ENCODE assay signal across 28 cellular contexts in genomic region chr21:32958288-32958992, GRCh38.
DNase-seq lines count a peak whose midpoint lies in the region; ATAC-seq, FAIRE-seq and TF ChIP-seq lines count a peak whose summit lies in the region.
"Had no signal": no experiment of that assay in that cellular context is flagged by ENCODE, and none has a peak within 500 bp of the region (broad histone marks: within the 10 kb centered on the region; RNA-seq: fewer than 3 reads in every experiment).

No MANE protein-coding gene starts in this region.

- H3K56ac ChIP-seq in H1 (replicated peaks; ENCODE audit: insufficient read length, low read depth, low read length), result no peak overlapping the region

- peaks cover 21% of the 10 kb centered on the region for H3K27me3 Mint-ChIP-seq in neural progenitor cell (ENCODE audit: insufficient read depth, low read depth)

- H3K23ac ChIP-seq in H1 (ENCODE audit: insufficient read length), result no peak overlapping the region

- H2BK12ac ChIP-seq in H1 (ENCODE audit: low read depth, low read length), result no peak overlapping the region

- H3K18ac ChIP-seq in H1 (ENCODE audit: extremely low read depth, low read length), result no peak overlapping the region; the same call in 1 of the 2 replicates

- POLR2A ChIA-PET in H1 (lab: Charles Lee; ENCODE audit: partially characterized antibody) (interaction anchor here (1.4 to 1.5 kb wide), 2 partner anchors 9 to 366 kb away, joined by 4 read pairs; partner anchors contain the start of gene IFNAR1), GM10248 (lab: Yijun Ruan, JAX) (no interaction called here)

- H3F3A ChIP-seq in neural progenitor cell (ENCODE audit: low read depth), result peaks cover 47% of the 10 kb centered on the region

- H2AFZ ChIP-seq in H1 (ENCODE audit: low read length) (peak overlapping the region; percentile 79), neural progenitor cell (replicated peaks) (no peak overlapping the region)

- H3K36me3 Mint-ChIP-seq in neural progenitor cell, result no peaks in the 10 kb centered on the region
- H3K36me3 Mint-ChIP-seq: activated naive CD8-positive, alpha-beta T cell treated with anti-CD3 and anti-CD28 coated beads, Interleukin-2, amount 10 ng/mL, durations not matched to agents 7 days and 5 days; CD8-positive, alpha-beta T cell; type B pancreatic cell had no signal

- H3K4me3 Mint-ChIP-seq in neural progenitor cell, result no peak overlapping the region
- H3K4me3 Mint-ChIP-seq: activated naive CD8-positive, alpha-beta T cell treated with anti-CD3 and anti-CD28 coated beads, Interleukin-2, amount 10 ng/mL, durations not matched to agents 7 days and 5 days; CD8-positive, alpha-beta T cell; type B pancreatic cell had no signal

- H4K8ac ChIP-seq in H1 (ENCODE audit: extremely low read depth, insufficient read depth, low read length), result no peak overlapping the region

- no peak overlapping the region for H4K91ac ChIP-seq in H1 (replicated peaks; ENCODE audit: insufficient read length, low read length)

- H3K4ac ChIP-seq in H1 (replicated peaks; ENCODE audit: insufficient read length, low read depth, low read length), result no peak overlapping the region

- H2BK20ac ChIP-seq in H1 (ENCODE audit: low read length), result peak overlapping the region; percentile 34; the same call in 1 of the 2 replicates

- no peak overlapping the region; the same call in 1 of the 2 replicates for H2BK15ac ChIP-seq in H1 (ENCODE audit: low read length)

- H3K4me2 ChIP-seq in H1 (ENCODE audit: insufficient read depth in 1 of 2, low read depth in 2 of 2, low read length in 2 of 2) (peak overlapping the region; percentile 19 to 45; a peak in 1 of 4 replicates), neural progenitor cell (peak overlapping the region; percentile 31)

- no peak overlapping the region for H2BK5ac ChIP-seq in H1 (ENCODE audit: low read depth, low read length)

- no peak overlapping the region for H2AK5ac ChIP-seq in H1 (ENCODE audit: low read depth, low read length)

- H3K79me2 ChIP-seq in H1 (ENCODE audit: control insufficient read depth in 1 of 2, insufficient read depth in 2 of 2, low read length in 2 of 2), result no peaks in the 10 kb centered on the region
- H3K79me2 ChIP-seq in neural progenitor cell (ENCODE audit: low read depth), result no peaks in the 10 kb centered on the region

- no peak overlapping the region for H2BK120ac ChIP-seq in H1 (replicated peaks; ENCODE audit: low read depth, low read length)

- no peak overlapping the region for H4K5ac ChIP-seq in H1 (ENCODE audit: insufficient read length, low read depth, low read length)

- H3K36me3 ChIP-seq in H7 (replicated peaks; ENCODE audit: control insufficient read depth, insufficient read depth, low read length), result no peaks in the 10 kb centered on the region
- H3K36me3 ChIP-seq in H1 (ENCODE audit: control insufficient read depth in 2 of 4, insufficient read depth in 4 of 4, low read length in 3 of 4), result no peaks in the 10 kb centered on the region
- no peaks in the 10 kb centered on the region for H3K36me3 ChIP-seq in neural progenitor cell
- H3K36me3 ChIP-seq: esophagus muscularis mucosa, gastroesophageal sphincter, lower lobe of right lung, neutrophil, spleen had no signal

- WGBS in H1 (ENCODE audit: extremely low coverage in 1 of 2, insufficient coverage in 1 of 2, insufficient read length in 1 of 2, insufficient replicate concordance in 2 of 2, low coverage in 1 of 2, low lambda C conversion rate in 2 of 2, missing lambda C conversion rate in 1 of 2), 2 experiments, result 80% methylated on average over 6 of the region's 6 CpGs; no CpG with 5 or more reads in 1 of the 2 experiments

- DNase-seq in H7, result peak; percentile 43
- DNase-seq in HT-29 (ENCODE audit: low spot score), result peak; percentile 17
- no peak for DNase-seq in H1 (ENCODE audit: low read depth in 1 of 2, low spot score in 2 of 2)
- DNase-seq in neural progenitor cell (ENCODE audit: low spot score), result no peak
- no peak for DNase-seq in GM10248 (ENCODE audit: extremely low spot score)
- no peak for DNase-seq in amniotic stem cell (lab: John Stamatoyannopoulos, UW)
- no peak for DNase-seq in DMS79 (lab: John Stamatoyannopoulos, UW)
- DNase-seq: activated effector memory CD4-positive, alpha-beta T cell treated with Interleukin-2 at 50 U/mL for 16 hours; activated naive CD8-positive, alpha-beta T cell treated with anti-CD3 and anti-CD28 coated beads, Interleukin-2, amount 10 ng/mL, durations not matched to agents 7 days and 5 days; CD8-positive, alpha-beta T cell; DMS53; effector CD4-positive, alpha-beta T cell; GOT3; hypothalamus; lower lobe of right lung; NCI-H187; NCI-H774; spleen; stimulated activated CD4-positive, alpha-beta T cell treated with anti-CD3 and anti-CD28 coated beads, Interleukin-4, amount 100 ng/mL, for 4 hours; T-helper 2 cell had no signal

- TF ChIP-seq POLR2A in H1 (IDR thresholded peaks at IDR 0.05; ENCODE audit: control extremely low read depth in 1 of 2, low read depth in 2 of 2, low read length in 2 of 2), result no peak

- H3K9me3 ChIP-seq in H1 (ENCODE audit: insufficient read depth in 2 of 2, low read depth in 1 of 2, low read length in 1 of 2), result no peaks in the 10 kb centered on the region
- no peaks in the 10 kb centered on the region for H3K9me3 ChIP-seq in neural progenitor cell (ENCODE audit: low read depth)
- H3K9me3 ChIP-seq: esophagus muscularis mucosa, gastroesophageal sphincter, lower lobe of right lung, neutrophil, spleen had no signal

- H3K4me1 ChIP-seq in H1 (replicated peaks in 1 of 4; ENCODE audit: control insufficient read depth in 3 of 4, insufficient read depth in 4 of 4, low read length in 3 of 4), result peaks cover 0 to 16% (median 6%) of the 10 kb centered on the region in 4 experiments; a peak in 5 of 7 replicates
- H3K4me1 ChIP-seq in neural progenitor cell, result peaks cover 85% of the 10 kb centered on the region
- H3K4me1 ChIP-seq: esophagus muscularis mucosa, gastroesophageal sphincter, lower lobe of right lung had no signal

- H3K9me3 Mint-ChIP-seq in neural progenitor cell, result peaks cover 2% of the 10 kb centered on the region
- H3K9me3 Mint-ChIP-seq: activated naive CD8-positive, alpha-beta T cell treated with anti-CD3 and anti-CD28 coated beads, Interleukin-2, amount 10 ng/mL, durations not matched to agents 7 days and 5 days; CD8-positive, alpha-beta T cell; type B pancreatic cell had no signal

- H3K27me3 ChIP-seq in H7 (ENCODE audit: control insufficient read depth, insufficient read depth, low read length), result no peaks in the 10 kb centered on the region
- no peaks in the 10 kb centered on the region for H3K27me3 ChIP-seq in H1 (replicated peaks in 1 of 4; ENCODE audit: control insufficient read depth in 3 of 4, extremely low read depth in 1 of 4, insufficient read depth in 3 of 4, low read length in 3 of 4)
- no peaks in the 10 kb centered on the region for H3K27me3 ChIP-seq in neural progenitor cell

- no peaks in the 10 kb centered on the region for H3K23me2 ChIP-seq in H1 (ENCODE audit: low read depth, low read length)

- TF ChIP-seq CTCF in H1 (IDR thresholded peaks at IDR 0.05; ENCODE audit: control extremely low read depth in 1 of 3, insufficient read depth in 1 of 3, low read depth in 1 of 3, low read length in 3 of 3) (no peak), neural progenitor cell (IDR thresholded peaks at IDR 0.05) (no peak), GM10248 (IDR thresholded peaks at IDR 0.05; ENCODE audit: control extremely low read depth, extremely low read depth, low read depth, missing control alignments) (no peak)

- no peak for TF ChIP-seq RAD21 in H1 (IDR thresholded peaks at IDR 0.05 in 1 of 2, conservative IDR thresholded peaks at IDR 0.05 in 1 of 2; ENCODE audit: low read depth in 2 of 2, low read length in 2 of 2)

- H3K27ac Mint-ChIP-seq in neural progenitor cell, result no peak overlapping the region
- H3K27ac Mint-ChIP-seq: activated naive CD8-positive, alpha-beta T cell treated with anti-CD3 and anti-CD28 coated beads, Interleukin-2, amount 10 ng/mL, durations not matched to agents 7 days and 5 days; CD8-positive, alpha-beta T cell; type B pancreatic cell had no signal

- TF ChIP-seq EP300 in H1 (IDR thresholded peaks at IDR 0.05; ENCODE audit: borderline replicate concordance in 1 of 2, low read depth in 2 of 2, low read length in 2 of 2), result no peak

- H3K14ac ChIP-seq in H1 (ENCODE audit: insufficient read length), result no peak overlapping the region

- H3K27ac ChIP-seq in H1 (ENCODE audit: low read depth, low read length) (no peak overlapping the region), neural progenitor cell (no peak overlapping the region)
- H3K27ac ChIP-seq: esophagus muscularis mucosa, gastroesophageal sphincter, lower lobe of right lung, neutrophil, spleen, VCaP had no signal

- H3K79me1 ChIP-seq in H1 (ENCODE audit: low read depth, low read length), result no peaks in the 10 kb centered on the region

- ATAC-seq in GM18868 (IDR thresholded peaks at IDR 0.05; ENCODE audit: unreplicated experiment), result no peak
- ATAC-seq: CD8-positive, alpha-beta T cell; gastroesophageal sphincter; lower lobe of right lung; Panc1 had no signal

- FAIRE-seq in H1 (lab: Jason Lieb, UNC), result peak; percentile 55
- FAIRE-seq: keratinocyte had no signal

- H4K20me1 ChIP-seq in H1 (replicated peaks in 1 of 2; ENCODE audit: control insufficient read depth in 1 of 2, insufficient read depth in 2 of 2, low read length in 2 of 2) (no peaks in the 10 kb centered on the region), neural progenitor cell (ENCODE audit: low read depth) (no peaks in the 10 kb centered on the region)

- CTCF ChIA-PET in H1 (lab: Charles Lee; ENCODE audit: partially characterized antibody), result interaction anchor here (0.5 to 2.1 kb wide), 10 partner anchors 9 to 484 kb away, joined by 3 to 9 read pairs (median 3); no protein-coding TSS in a partner anchor
- CTCF ChIA-PET in GM10248 (lab: Yijun Ruan, JAX), result interaction anchor here (2.2 kb wide), 1 partner anchor 18 kb away, joined by 9 read pairs; no protein-coding TSS in a partner anchor

- no peak overlapping the region for H3K4me3 ChIP-seq in H7 (ENCODE audit: insufficient read depth, low read depth, low read length)
- no peak overlapping the region for H3K4me3 ChIP-seq in H1 (ENCODE audit: extremely low read depth in 1 of 4, insufficient read depth in 2 of 4, low read depth in 3 of 4, low read length in 4 of 4)
- no peak overlapping the region for H3K4me3 ChIP-seq in neural progenitor cell
- H3K4me3 ChIP-seq: esophagus muscularis mucosa, gastroesophageal sphincter, lower lobe of right lung, spleen had no signal

- H3K9ac ChIP-seq in H1 (replicated peaks in 1 of 4; ENCODE audit: extremely low read depth in 1 of 4, low read depth in 3 of 4, low read length in 3 of 4) (no peak overlapping the region), neural progenitor cell (no peak overlapping the region)

- peaks cover 73% of the 10 kb centered on the region for H3K4me1 Mint-ChIP-seq in neural progenitor cell
- H3K4me1 Mint-ChIP-seq: activated naive CD8-positive, alpha-beta T cell treated with anti-CD3 and anti-CD28 coated beads, Interleukin-2, amount 10 ng/mL, durations not matched to agents 7 days and 5 days had no signal

TF ChIP-seq in H1, 55 proteins besides CTCF, POLR2A, EP300 and RAD21 (continues in another document):
- no peak for TF ChIP-seq CEBPB (IDR thresholded peaks at IDR 0.05; ENCODE audit: low read depth, low read length)

Comparison
In these comparisons a context has a peak if more than half of its experiments do, and no peak if none do; other contexts are left out.
1. DNase-seq: peak in H7 (single experiment) and HT-29 (single experiment); none in H1 (0 of 2), neural progenitor cell (single experiment), GM10248 (single experiment), amniotic stem cell (single experiment) and DMS79 (single experiment).